ENCODE assay signal across 8 cellular contexts in the genomic region with DNA sequence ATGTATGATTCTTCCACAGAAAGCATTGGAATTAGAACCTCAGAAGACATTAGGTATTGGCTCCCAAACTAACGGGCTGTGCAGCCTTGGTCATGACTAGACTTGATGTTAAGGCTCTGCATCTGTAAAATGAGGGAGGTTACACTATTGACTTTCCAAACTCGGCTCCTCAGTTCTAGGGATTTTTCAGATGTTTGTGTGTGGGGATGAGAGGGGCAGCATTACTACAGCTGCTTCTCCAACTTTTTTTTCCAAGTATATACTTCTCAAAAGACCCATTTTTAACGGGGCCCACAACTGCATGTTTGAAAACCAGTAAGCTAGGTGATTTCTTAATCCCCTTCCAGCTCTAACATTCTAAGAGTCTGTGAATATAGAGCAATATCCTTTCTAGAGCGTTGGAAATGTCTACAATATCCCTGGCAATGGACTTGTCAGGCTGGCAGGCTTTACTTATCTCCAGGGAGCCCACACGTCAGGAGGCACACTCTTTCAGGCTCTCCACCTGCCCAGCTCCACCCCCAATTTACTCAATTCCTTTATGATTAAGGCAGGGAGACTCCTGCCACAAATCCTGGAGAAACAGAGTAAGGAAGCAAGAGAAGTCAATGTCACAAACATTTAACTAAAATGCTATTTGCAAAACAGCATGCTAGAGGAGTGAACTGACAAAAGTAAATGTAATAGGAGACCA. TPM values are rescaled to one million over a fixed set of nuclear protein-coding genes. Genes with fewer than 3 reads are reported as not detected.
DNase-seq lines count a peak whose midpoint lies in the region; ATAC-seq, FAIRE-seq and TF ChIP-seq lines count a peak whose summit lies in the region.

No MANE protein-coding gene starts in this region.

- H3K9me3 ChIP-seq in HUES64 (ENCODE audit: insufficient read depth, low read depth, low read length) (no peaks in the 10 kb centered on the region), GM12878 (replicated peaks; ENCODE audit: control insufficient read depth, insufficient read depth, low read length) (no peaks in the 10 kb centered on the region), right lobe of liver (no peaks in the 10 kb centered on the region), tibial artery (no peaks in the 10 kb centered on the region)

- H3K4me2 ChIP-seq in GM12878 (ENCODE audit: control insufficient read depth, insufficient read depth) = peak overlapping the region; percentile 99

- 45% methylated on average over 5 of the region's 5 CpGs for WGBS in HUES64
- WGBS in GM12878 (ENCODE audit: insufficient coverage, insufficient replicate concordance, low lambda C conversion rate, missing lambda C conversion rate) = 28% methylated on average over 5 of the region's 5 CpGs
- 8% methylated on average over 5 of the region's 5 CpGs for WGBS in right lobe of liver (ENCODE audit: insufficient coverage, low coverage, low lambda C conversion rate, missing lambda C conversion rate)

- H3K79me2 ChIP-seq in GM12878 (ENCODE audit: control insufficient read depth, insufficient read depth, low read length) = peaks cover 27% of the 10 kb centered on the region

- CTCF ChIA-PET in GM12878 (lab: Yijun Ruan, JAX) = interaction anchor here (0.9 to 5.7 kb wide), 5 partner anchors 21 to 359 kb away, joined by 3 to 49 read pairs (median 4); no protein-coding TSS in a partner anchor

- intact Hi-C loops in GM12878 (cut with micrococcal nuclease; ENCODE audit: unreplicated experiment) (loop anchor here (2.0 kb wide), 1 partner anchor 47 kb away; the partner anchor contains the start of genes EIF2B4 and SNX17), right lobe of liver (cut with DNase I) (no loop called here), tibial artery (cut with DNase I; ENCODE audit: low total_unique reads) (no loop called here)

- in situ Hi-C loops in GM12878 (cut with MboI) = no loop called here

- H3K4me1 ChIP-seq in HUES64 (ENCODE audit: insufficient read depth, low read length) (peaks cover 13% of the 10 kb centered on the region; the same call in 1 of the 2 replicates), GM12878 (ENCODE audit: control insufficient read depth, insufficient read depth, low read length) (peaks cover 6% of the 10 kb centered on the region), right lobe of liver (peaks cover 0 to 20% (median 9%) of the 10 kb centered on the region in 4 donors), tibial artery (peaks cover 0 to 25% (median 16%) of the 10 kb centered on the region in 4 donors)

- H3K36me3 ChIP-seq in HUES64 (ENCODE audit: insufficient read depth, low read length) (peaks cover 32% of the 10 kb centered on the region), GM12878 (ENCODE audit: control insufficient read depth in 2 of 2, insufficient read depth in 2 of 2, low read length in 1 of 2) (peaks cover 2 to 15% of the 10 kb centered on the region in 2 experiments), right lobe of liver (peaks cover 0 to 29% (median 9%) of the 10 kb centered on the region in 4 donors), tibial artery (peaks cover 24 to 28% (median 27%) of the 10 kb centered on the region in 3 donors)

- H3K27me3 ChIP-seq in HUES64 (ENCODE audit: insufficient read depth, low read length) = no peaks in the 10 kb centered on the region
- H3K27me3 ChIP-seq in GM12878 (replicated peaks in 1 of 2; ENCODE audit: control insufficient read depth in 2 of 2, insufficient read depth in 2 of 2, low read length in 1 of 2) = no peaks in the 10 kb centered on the region
- H3K27me3 ChIP-seq in right lobe of liver = no peaks in the 10 kb centered on the region
- H3K27me3 ChIP-seq in tibial artery = no peaks in the 10 kb centered on the region

- TF ChIP-seq POLR2A in GM12878 (IDR thresholded peaks at IDR 0.05; ENCODE audit: low read depth, low read length) = no peak
- TF ChIP-seq POLR2A in right lobe of liver (IDR thresholded peaks at IDR 0.05) = no peak
- no peak for TF ChIP-seq POLR2A in H54 (IDR thresholded peaks at IDR 0.05; ENCODE audit: low read depth, low read length)

- RAD21 ChIA-PET in GM12878 (lab: Charles Lee; ENCODE audit: unreplicated experiment) = interaction anchor here (1.4 to 1.6 kb wide), 2 partner anchors 46 to 105 kb away, joined by 4 to 5 read pairs; partner anchors contain the start of gene NRBP1

- peak overlapping the region; percentile 81 for H3K27ac ChIP-seq in 22Rv1
- H3K27ac ChIP-seq in HUES64 (ENCODE audit: low read depth, low read length) = peak overlapping the region; percentile 88
- H3K27ac ChIP-seq in GM12878 (ENCODE audit: control insufficient read depth, insufficient read depth) = peak overlapping the region; percentile 95
- H3K27ac ChIP-seq in right lobe of liver = peak overlapping the region; percentile 85 to 95 (median 94)
- peak overlapping the region; percentile 81 to 90 for H3K27ac ChIP-seq in tibial artery

- SMC1A ChIA-PET in GM12878 (lab: Charles Lee; ENCODE audit: uncharacterized antibody, unreplicated experiment) = interaction anchor here (1.5 to 3.1 kb wide), 3 partner anchors 21 to 108 kb away, joined by 5 to 17 read pairs (median 8); partner anchors contain the start of gene GTF3C2

- no peak for TF ChIP-seq RAD21 in GM12878 (IDR thresholded peaks at IDR 0.05; ENCODE audit: insufficient read depth, low read depth, low read length)

- POLR2A ChIA-PET in GM12878 (lab: Charles Lee) = interaction anchor here (1.0 to 1.9 kb wide), 4 partner anchors 33 to 305 kb away, joined by 3 to 5 read pairs (median 4); partner anchors contain the start of genes CCDC121, GPN1, GTF3C2 and PREB

- peak overlapping the region; percentile 85 for H2AFZ ChIP-seq in GM12878 (ENCODE audit: control insufficient read depth, low read depth, low read length)

- no TSS peak for BruUV-seq in GM12878 (replicated peaks; lab: Mats Ljungman, UMichigan)

- H3K4me3 ChIP-seq in HUES64 (ENCODE audit: low read length) (peak overlapping the region; percentile 85), GM12878 (peak overlapping the region; percentile 99), right lobe of liver (peak overlapping the region; percentile 72 to 83 (median 74)), tibial artery (peak overlapping the region; percentile 60 to 68)

- FAIRE-seq in GM12878 (lab: Jason Lieb, UNC) (peak; percentile 41), H54 (lab: Jason Lieb, UNC) (no peak)

- no peaks in the 10 kb centered on the region for H4K20me1 ChIP-seq in GM12878 (ENCODE audit: control insufficient read depth, insufficient read depth)

- TF ChIP-seq EP300 in GM12878 (IDR thresholded peaks at IDR 0.05; ENCODE audit: borderline replicate concordance in 1 of 2, control insufficient read depth in 1 of 2, low read depth in 2 of 2, low read length in 2 of 2) = no peak

- DNase-seq in GM12878 (ENCODE audit: low read depth, low spot score) = no peak
- no peak for DNase-seq in right lobe of liver
- DNase-seq in tibial artery = no peak
- no peak for DNase-seq in H54 (ENCODE audit: insufficient read length, low spot score)

- H3K9ac ChIP-seq in HUES64 (ENCODE audit: low read depth, low read length) = peak overlapping the region; percentile 99
- H3K9ac ChIP-seq in GM12878 (ENCODE audit: control insufficient read depth, insufficient read depth, low read length) = peak overlapping the region; percentile 98

- TF ChIP-seq CTCF in 22Rv1 (IDR thresholded peaks at IDR 0.05) (no peak), GM12878 (IDR thresholded peaks at IDR 0.05 in 2 of 3, conservative IDR thresholded peaks at IDR 0.05 in 1 of 3; ENCODE audit: control insufficient read depth in 2 of 3, extremely low read depth in 1 of 3, insufficient read depth in 1 of 3, low read depth in 3 of 3, low read length in 3 of 3) (no peak), right lobe of liver (IDR thresholded peaks at IDR 0.05) (no peak), tibial artery (IDR thresholded peaks at IDR 0.05) (no peak)

- ATAC-seq in GM12878 (no peak), right lobe of liver (peak in 3 of 4 donors; percentile 2 to 14 (median 2)), HG02884 (IDR thresholded peaks at IDR 0.05; ENCODE audit: unreplicated experiment) (no peak), HG02885 (IDR thresholded peaks at IDR 0.05; ENCODE audit: poor library complexity, unreplicated experiment) (no peak)

RNA-seq across cellular contexts. Expression of gene MPV17, which starts 0.8 kb away (rescaled TPM):
- 47.6 TPM for polyA plus RNA-seq in HUES64 (2013, experiment 1 of 2)
- polyA plus RNA-seq in HUES64 (2013, experiment 2 of 2) = 61.4 TPM
- 247 and 260 TPM in 2 replicates for total RNA-seq in GM12878 (2013; cell fraction: nucleolus; rRNA removed)
- total RNA-seq in GM12878 (2014; rRNA removed) = 95.3 and 98.9 TPM in 2 replicates
- 73.0 and 75.3 TPM in 2 replicates for total RNA-seq in GM12878 (2014; rRNA removed; fragmentation: Illumina TruSeq; extraction: Trizol)
- total RNA-seq in GM12878 (2021) = 63.3 and 63.4 TPM in 2 replicates
- 77.6 TPM for polyA plus RNA-seq in GM12878 (2011; ENCODE audit: low read depth)
- 103 and 126 TPM in 2 replicates for polyA plus RNA-seq in GM12878 (2011; rRNA removed)
- polyA plus RNA-seq in GM12878 (2011; cell fraction: cytosol; rRNA removed) = 138 and 196 TPM in 2 replicates
- polyA plus RNA-seq in GM12878 (2011; cell fraction: nucleus; rRNA removed) = 165 and 207 TPM in 2 replicates
- 96.3 and 105 TPM in 2 replicates for polyA plus RNA-seq in GM12878 (2012)
- polyA plus RNA-seq in GM12878 (2014; fragmentation: Illumina TruSeq; extraction: Trizol) = 116 and 123 TPM in 2 replicates
- polyA plus RNA-seq in GM12878 (2014; fragmentation: Nextera tagmentation; extraction: Ambion mirVana) = 10 to 100 TPM; 67.6 to 69.8 TPM
- 77.3 and 82.7 TPM in 2 replicates for polyA plus RNA-seq in GM12878 (2014; rRNA removed)
- polyA plus RNA-seq in GM12878 (2016; fragmentation: Nextera tagmentation; extraction: Ambion mirVana) = 100 to 1,000 TPM; 116 to 143 TPM
- 121 and 122 TPM in 2 replicates for polyA minus RNA-seq in GM12878 (2011; rRNA and poly(A)+ RNA removed)
- polyA minus RNA-seq in GM12878 (2011; cell fraction: cytosol; rRNA and poly(A)+ RNA removed) = 24.7 and 44.6 TPM in 2 replicates
- 45.1 and 67.0 TPM in 2 replicates for polyA minus RNA-seq in GM12878 (2011; cell fraction: nucleus; rRNA and poly(A)+ RNA removed)
- total RNA-seq in right lobe of liver = 10 to 100 TPM; 17.2 to 82.3 (median 30.4) TPM

RNA-seq across cellular contexts. Expression of gene UCN, which starts 15.5 kb away (rescaled TPM):
- polyA plus RNA-seq in HUES64 (2013, experiment 1 of 2) = not detected
- polyA plus RNA-seq in HUES64 (2013, experiment 2 of 2) = 0.57 TPM
- total RNA-seq in GM12878 (2013; cell fraction: nucleolus; rRNA removed) = 2.3 and 3.1 TPM in 2 replicates
- 1.6 and 2.2 TPM in 2 replicates for total RNA-seq in GM12878 (2014; rRNA removed)
- 0.45 TPM in 1 of 2 replicates, not detected in the other for total RNA-seq in GM12878 (2014; rRNA removed; fragmentation: Illumina TruSeq; extraction: Trizol)
- 1.1 and 2.0 TPM in 2 replicates for total RNA-seq in GM12878 (2021)
- 0.50 TPM for polyA plus RNA-seq in GM12878 (2011; ENCODE audit: low read depth)
- 0.43 TPM in 1 of 2 replicates, not detected in the other for polyA plus RNA-seq in GM12878 (2011; rRNA removed)
- 0.51 and 1.1 TPM in 2 replicates for polyA plus RNA-seq in GM12878 (2011; cell fraction: cytosol; rRNA removed)
- 4.3 and 4.4 TPM in 2 replicates for polyA plus RNA-seq in GM12878 (2011; cell fraction: nucleus; rRNA removed)
- 1.8 and 2.1 TPM in 2 replicates for polyA plus RNA-seq in GM12878 (2012)
- polyA plus RNA-seq in GM12878 (2014; fragmentation: Illumina TruSeq; extraction: Trizol) = not detected in 2 replicates
- polyA plus RNA-seq in GM12878 (2014; fragmentation: Nextera tagmentation; extraction: Ambion mirVana) = under 1 TPM; 0.10 to 0.26 TPM
- 2.6 and 2.8 TPM in 2 replicates for polyA plus RNA-seq in GM12878 (2014; rRNA removed)
- 1 to 10 TPM; 2.7 to 3.8 TPM for polyA plus RNA-seq in GM12878 (2016; fragmentation: Nextera tagmentation; extraction: Ambion mirVana)
- 0.77 TPM in 1 of 2 replicates, not detected in the other for polyA minus RNA-seq in GM12878 (2011; rRNA and poly(A)+ RNA removed)
- not detected in 2 replicates for polyA minus RNA-seq in GM12878 (2011; cell fraction: cytosol; rRNA and poly(A)+ RNA removed)
- polyA minus RNA-seq in GM12878 (2011; cell fraction: nucleus; rRNA and poly(A)+ RNA removed) = 0.77 TPM in 1 of 2 replicates, not detected in the other
- total RNA-seq in right lobe of liver = 1 to 10 TPM in 5 of 6 experiments, under 1 TPM in 1; 0.88 to 4.3 (median 1.6) TPM

RNA-seq across cellular contexts. Expression of gene GTF3C2, which starts 32.8 kb away (rescaled TPM):
- 99.3 TPM for polyA plus RNA-seq in HUES64 (2013, experiment 1 of 2)
- 90.5 TPM for polyA plus RNA-seq in HUES64 (2013, experiment 2 of 2)
- 95.9 and 119 TPM in 2 replicates for total RNA-seq in GM12878 (2013; cell fraction: nucleolus; rRNA removed)
- 75.7 and 79.5 TPM in 2 replicates for total RNA-seq in GM12878 (2014; rRNA removed)
- total RNA-seq in GM12878 (2014; rRNA removed; fragmentation: Illumina TruSeq; extraction: Trizol) = 62.4 and 65.4 TPM in 2 replicates
- 91.7 and 95.2 TPM in 2 replicates for total RNA-seq in GM12878 (2021)
- 34.8 TPM for polyA plus RNA-seq in GM12878 (2011; ENCODE audit: low read depth)
- 86.0 and 105 TPM in 2 replicates for polyA plus RNA-seq in GM12878 (2011; rRNA removed)
- polyA plus RNA-seq in GM12878 (2011; cell fraction: cytosol; rRNA removed) = 81.6 and 97.8 TPM in 2 replicates
- 129 and 141 TPM in 2 replicates for polyA plus RNA-seq in GM12878 (2011; cell fraction: nucleus; rRNA removed)
- polyA plus RNA-seq in GM12878 (2012) = 58.4 and 67.2 TPM in 2 replicates
- 80.9 and 85.8 TPM in 2 replicates for polyA plus RNA-seq in GM12878 (2014; fragmentation: Illumina TruSeq; extraction: Trizol)
- 10 to 100 TPM; 45.9 to 59.0 TPM for polyA plus RNA-seq in GM12878 (2014; fragmentation: Nextera tagmentation; extraction: Ambion mirVana)
- 64.3 and 69.3 TPM in 2 replicates for polyA plus RNA-seq in GM12878 (2014; rRNA removed)
- 10 to 100 TPM; 84.9 to 98.7 TPM for polyA plus RNA-seq in GM12878 (2016; fragmentation: Nextera tagmentation; extraction: Ambion mirVana)
- 69.6 and 92.2 TPM in 2 replicates for polyA minus RNA-seq in GM12878 (2011; rRNA and poly(A)+ RNA removed)
- 28.4 and 31.3 TPM in 2 replicates for polyA minus RNA-seq in GM12878 (2011; cell fraction: cytosol; rRNA and poly(A)+ RNA removed)
- polyA minus RNA-seq in GM12878 (2011; cell fraction: nucleus; rRNA and poly(A)+ RNA removed) = 38.9 and 52.0 TPM in 2 replicates
- 10 to 100 TPM; 13.4 to 20.1 (median 16.8) TPM for total RNA-seq in right lobe of liver

RNA-seq across cellular contexts. Expression of gene TRIM54, which starts 41.5 kb away (rescaled TPM):
- polyA plus RNA-seq in HUES64 (2013, experiment 1 of 2) = 1.3 TPM
- polyA plus RNA-seq in HUES64 (2013, experiment 2 of 2) = 0.95 TPM
- not detected in 2 replicates for total RNA-seq in GM12878 (2013; cell fraction: nucleolus; rRNA removed)
- not detected in 2 replicates for total RNA-seq in GM12878 (2014; rRNA removed)
- not detected in 2 replicates for total RNA-seq in GM12878 (2014; rRNA removed; fragmentation: Illumina TruSeq; extraction: Trizol)
- not detected in 2 replicates for total RNA-seq in GM12878 (2021)
- not detected for polyA plus RNA-seq in GM12878 (2011; ENCODE audit: low read depth)
- not detected in 2 replicates for polyA plus RNA-seq in GM12878 (2011; rRNA removed)
- not detected in 2 replicates for polyA plus RNA-seq in GM12878 (2011; cell fraction: cytosol; rRNA removed)
- 0.07 TPM in 1 of 2 replicates, not detected in the other for polyA plus RNA-seq in GM12878 (2011; cell fraction: nucleus; rRNA removed)
- polyA plus RNA-seq in GM12878 (2012) = not detected in 2 replicates
- 0.03 TPM in 1 of 2 replicates, not detected in the other for polyA plus RNA-seq in GM12878 (2014; fragmentation: Illumina TruSeq; extraction: Trizol)
- polyA plus RNA-seq in GM12878 (2014; fragmentation: Nextera tagmentation; extraction: Ambion mirVana) = not detected
- polyA plus RNA-seq in GM12878 (2014; rRNA removed) = 0.08 TPM in 1 of 2 replicates, not detected in the other
- polyA plus RNA-seq in GM12878 (2016; fragmentation: Nextera tagmentation; extraction: Ambion mirVana) = not detected
- polyA minus RNA-seq in GM12878 (2011; rRNA and poly(A)+ RNA removed) = not detected in 2 replicates
- polyA minus RNA-seq in GM12878 (2011; cell fraction: cytosol; rRNA and poly(A)+ RNA removed) = not detected in 2 replicates
- not detected in 2 replicates for polyA minus RNA-seq in GM12878 (2011; cell fraction: nucleus; rRNA and poly(A)+ RNA removed)
- total RNA-seq in right lobe of liver = under 1 TPM in 2 of 6 experiments, not detected in 4; 0.14 to 0.25 TPM

RNA-seq across cellular contexts. Expression of gene EIF2B4, which starts 46.4 kb away (rescaled TPM):
- polyA plus RNA-seq in HUES64 (2013, experiment 1 of 2) = 50.7 TPM
- 46.6 TPM for polyA plus RNA-seq in HUES64 (2013, experiment 2 of 2)
- total RNA-seq in GM12878 (2013; cell fraction: nucleolus; rRNA removed) = 30.4 and 30.8 TPM in 2 replicates
- total RNA-seq in GM12878 (2014; rRNA removed) (23.3 and 24.4 TPM in 2 replicates), GM12878 (2014; rRNA removed; fragmentation: Illumina TruSeq; extraction: Trizol) (16.5 and 17.0 TPM in 2 replicates), GM12878 (2021) (27.6 and 28.4 TPM in 2 replicates), right lobe of liver (10 to 100 TPM; 17.6 to 25.0 (median 20.9) TPM)
- 15.5 TPM for polyA plus RNA-seq in GM12878 (2011; ENCODE audit: low read depth)
- polyA plus RNA-seq in GM12878 (2011; rRNA removed) (20.9 and 30.4 TPM in 2 replicates), GM12878 (2014; fragmentation: Illumina TruSeq; extraction: Trizol) (16.0 and 27.2 TPM in 2 replicates), GM12878 (2014; fragmentation: Nextera tagmentation; extraction: Ambion mirVana) (10 to 100 TPM; 13.4 to 27.8 TPM), GM12878 (2014; rRNA removed) (23.0 and 30.9 TPM in 2 replicates), GM12878 (2016; fragmentation: Nextera tagmentation; extraction: Ambion mirVana) (10 to 100 TPM; 53.4 to 53.9 TPM)
- 32.3 and 32.4 TPM in 2 replicates for polyA plus RNA-seq in GM12878 (2011; cell fraction: cytosol; rRNA removed)
- 58.7 and 63.5 TPM in 2 replicates for polyA plus RNA-seq in GM12878 (2011; cell fraction: nucleus; rRNA removed)
- 25.4 and 29.3 TPM in 2 replicates for polyA plus RNA-seq in GM12878 (2012)
- 37.3 and 45.9 TPM in 2 replicates for polyA minus RNA-seq in GM12878 (2011; rRNA and poly(A)+ RNA removed)
- 5.6 and 8.4 TPM in 2 replicates for polyA minus RNA-seq in GM12878 (2011; cell fraction: cytosol; rRNA and poly(A)+ RNA removed)
- 14.5 and 23.4 TPM in 2 replicates for polyA minus RNA-seq in GM12878 (2011; cell fraction: nucleus; rRNA and poly(A)+ RNA removed)

Comparison
In these comparisons a context has a peak if more than half of its experiments do, and no peak if none do; other contexts are left out.
1. ATAC-seq: peak in right lobe of liver (3 of 4); none in GM12878 (single experiment), HG02884 (single experiment) and HG02885 (single experiment).
2. Peak in every context shown above with its lines, with median percentiles within 50 percentile points of each other: H3K27ac ChIP-seq and H3K4me3 ChIP-seq.